ENCODE assay signal across 18 cellular contexts in the genomic region with DNA sequence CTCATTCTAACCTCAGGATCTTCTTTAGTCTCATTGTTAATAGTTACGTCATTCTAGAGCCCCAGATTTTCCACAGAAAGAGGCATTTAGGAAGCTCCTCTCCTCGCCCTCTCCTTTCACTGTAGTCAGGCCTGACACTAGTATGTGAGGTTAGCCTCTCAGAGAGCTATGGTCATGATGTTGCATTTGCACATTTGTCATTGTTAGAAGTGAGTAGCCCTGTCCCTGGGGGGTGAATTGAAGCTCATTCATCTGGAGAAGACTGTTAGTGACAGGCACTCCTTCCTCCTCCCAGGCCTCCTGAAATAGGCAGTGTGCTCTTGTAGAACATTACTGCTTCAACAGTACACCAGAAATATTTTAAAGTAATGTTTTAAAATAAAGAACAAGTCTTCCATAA. TPM values are rescaled to one million over a fixed set of nuclear protein-coding genes. Genes with fewer than 3 reads are reported as not detected.
DNase-seq lines count a peak whose midpoint lies in the region; ATAC-seq, FAIRE-seq and TF ChIP-seq lines count a peak whose summit lies in the region.
"Had no signal": no experiment of that assay in that cellular context is flagged by ENCODE, and none has a peak within 500 bp of the region (broad histone marks: within the 10 kb centered on the region; RNA-seq: fewer than 3 reads in every experiment).

No MANE protein-coding gene starts in this region.

- H3T11ph ChIP-seq in H9 (ENCODE audit: low read length), result no peak overlapping the region

- intact Hi-C loops in spleen (cut with DNase I; ENCODE audit: low total_unique reads), result no loop called here

- WGBS in H9 (ENCODE audit: extremely low coverage, insufficient read length, low lambda C conversion rate), result no CpG with 5 or more reads among the region's 2 CpGs
- whole genome bisulfite sequencing in mesenchymal stem cell, result 69% methylated on average over 2 of the region's 2 CpGs
- WGBS in spleen, 5 donors, result 70 to 93% (median 85%) methylated on average over 2 of the region's 2 CpGs

- no peak overlapping the region for H2BK12ac ChIP-seq in H9 (ENCODE audit: insufficient read length, low read depth, low read length)
- no peak overlapping the region for H2BK12ac ChIP-seq in mesenchymal stem cell (ENCODE audit: low read length in 2 of 2)

- no peak overlapping the region for H3K56ac ChIP-seq in H9 (ENCODE audit: insufficient read length, low read depth, low read length)

- no peak overlapping the region for H2BK15ac ChIP-seq in H9 (ENCODE audit: low read depth, low read length)
- no peak overlapping the region for H2BK15ac ChIP-seq in mesenchymal stem cell (ENCODE audit: low read depth, poor library complexity, severe bottlenecking)

- H3K4me2 ChIP-seq in H9 (ENCODE audit: insufficient read depth, insufficient read length, low read length) (no peak overlapping the region), astrocyte (ENCODE audit: low read length) (no peak overlapping the region), mesenchymal stem cell (ENCODE audit: low read length, poor library complexity, severe bottlenecking) (no peak overlapping the region)

- H3K27me3 ChIP-seq in H9 (ENCODE audit: insufficient read depth, low read length) (no peaks in the 10 kb centered on the region), astrocyte (ENCODE audit: insufficient read depth, low read length) (no peaks in the 10 kb centered on the region), mesenchymal stem cell (ENCODE audit: control insufficient read depth in 1 of 2, insufficient read depth in 1 of 2, low read length in 2 of 2) (no peaks in the 10 kb centered on the region), spleen (replicated peaks in 1 of 7) (no peaks in the 10 kb centered on the region)
- H3K27me3 ChIP-seq: Peyer's patch, stomach had no signal

- H2BK20ac ChIP-seq in H9 (ENCODE audit: low read depth, low read length, poor library complexity, severe bottlenecking), result no peak overlapping the region

- H3K4ac ChIP-seq in H9 (ENCODE audit: low read depth, low read length), result no peak overlapping the region
- peak overlapping the region in 1 of 2 experiments; percentile 15 for H3K4ac ChIP-seq in mesenchymal stem cell (ENCODE audit: low read depth in 1 of 2, low read length in 2 of 2)

- no peak overlapping the region for H3K4me3 ChIP-seq in astrocyte (ENCODE audit: insufficient read depth, low read depth, low read length)
- H3K4me3 ChIP-seq in mesenchymal stem cell (ENCODE audit: insufficient read depth in 1 of 2, low read depth in 1 of 2, low read length in 2 of 2), result no peak overlapping the region
- no peak overlapping the region for H3K4me3 ChIP-seq in spleen
- H3K4me3 ChIP-seq: GM12878, Peyer's patch, stomach had no signal

- H3K4me3 Mint-ChIP-seq in H9 (no peak overlapping the region), astrocyte (ENCODE audit: unreplicated experiment) (no peak overlapping the region)
- H3K4me3 Mint-ChIP-seq: activated CD4-positive, alpha-beta T cell treated with anti-CD3 and anti-CD28 coated beads, Interleukin-2, amount 10 ng/mL, durations not matched to agents 7 days and 5 days had no signal

- H2BK120ac ChIP-seq in H9 (ENCODE audit: low read depth, low read length, poor library complexity, severe bottlenecking) (no peak overlapping the region), mesenchymal stem cell (ENCODE audit: low read depth, low read length) (no peak overlapping the region)

- no peak overlapping the region for H3K18ac ChIP-seq in H9 (ENCODE audit: insufficient read length, low read depth, low read length)
- peak overlapping the region; percentile 40 to 48 for H3K18ac ChIP-seq in mesenchymal stem cell (ENCODE audit: low read depth in 1 of 2, low read length in 2 of 2)

- H3K36me3 Mint-ChIP-seq in H9 (ENCODE audit: insufficient read depth in 1 of 3, low read depth in 3 of 3), result peaks cover 14 to 73% (median 67%) of the 10 kb centered on the region in 3 experiments; a peak in 6 of 7 replicates
- peaks cover 26% of the 10 kb centered on the region for H3K36me3 Mint-ChIP-seq in astrocyte (ENCODE audit: low read depth, unreplicated experiment)

- H3K23me2 ChIP-seq in H9 (ENCODE audit: insufficient read length, low read depth, low read length, poor library complexity, severe bottlenecking), result no peaks in the 10 kb centered on the region

- H3K79me2 ChIP-seq in H9 (ENCODE audit: insufficient read depth, low read length) (no peaks in the 10 kb centered on the region), astrocyte (ENCODE audit: insufficient read depth, low read length) (peaks cover 37% of the 10 kb centered on the region)

- H2AK5ac ChIP-seq in H9 (ENCODE audit: insufficient read length, low read length) (no peak overlapping the region), mesenchymal stem cell (ENCODE audit: low read length, severe bottlenecking) (peak overlapping the region; percentile 41)

- no peak for FAIRE-seq in astrocyte (lab: Jason Lieb, UNC)
- FAIRE-seq: colon, GM12878 had no signal

- H3K9ac ChIP-seq in H9 (ENCODE audit: extremely low read depth, insufficient read length, low read length) (no peak overlapping the region), astrocyte (ENCODE audit: low read length) (no peak overlapping the region), mesenchymal stem cell (ENCODE audit: low read length) (no peak overlapping the region)

- DNase-seq in H9, result no peak
- no peak for DNase-seq in astrocyte (ENCODE audit: low read depth)
- peak; percentile 55 for DNase-seq in mesenchymal stem cell
- no peak for DNase-seq in spleen
- DNase-seq in NCI-H774 (lab: John Stamatoyannopoulos, UW), result no peak
- DNase-seq: activated CD4-positive, alpha-beta T cell treated with anti-CD3 and anti-CD28 coated beads, Interleukin-2, amount 10 ng/mL, durations not matched to agents 7 days and 5 days; activated naive CD4-positive, alpha-beta T cell; GDM1; KG1; NCI-H2171 treated with DMSO at 0.1 percent for 48 hours; Peyer's patch; right cardiac atrium; stomach had no signal

- peak overlapping the region in 2 of 3 experiments; percentile 3 to 65; a peak in 3 of 7 replicates for H3K27ac Mint-ChIP-seq in H9
- peak overlapping the region; percentile 82 for H3K27ac Mint-ChIP-seq in astrocyte (ENCODE audit: unreplicated experiment)
- H3K27ac Mint-ChIP-seq: activated CD4-positive, alpha-beta T cell treated with anti-CD3 and anti-CD28 coated beads, Interleukin-2, amount 10 ng/mL, durations not matched to agents 7 days and 5 days had no signal

- H3K9me3 Mint-ChIP-seq in H9 (no peaks in the 10 kb centered on the region), astrocyte (ENCODE audit: unreplicated experiment) (no peaks in the 10 kb centered on the region)
- H3K9me3 Mint-ChIP-seq: activated CD4-positive, alpha-beta T cell treated with anti-CD3 and anti-CD28 coated beads, Interleukin-2, amount 10 ng/mL, durations not matched to agents 7 days and 5 days had no signal

- H3K27ac ChIP-seq in H9 (ENCODE audit: insufficient read length, low read depth, low read length) (no peak overlapping the region), astrocyte (ENCODE audit: low read depth, low read length) (no peak overlapping the region), mesenchymal stem cell (ENCODE audit: low read length, poor library complexity, severe bottlenecking) (peak overlapping the region; percentile 90), spleen (peak overlapping the region in 6 of 8 donors; percentile 2 to 82 (median 72))
- H3K27ac ChIP-seq: Peyer's patch had no signal

- H4K8ac ChIP-seq in H9 (replicated peaks; ENCODE audit: insufficient read length, low read depth, low read length) (no peak overlapping the region), mesenchymal stem cell (ENCODE audit: low read length) (no peak overlapping the region)

- no peaks in the 10 kb centered on the region for H4K20me1 ChIP-seq in H9 (ENCODE audit: control insufficient read depth, insufficient read depth, insufficient read length)
- H4K20me1 ChIP-seq in astrocyte (ENCODE audit: insufficient read depth, low read length), result peaks cover 13% of the 10 kb centered on the region

- peaks cover 7 to 8% of the 10 kb centered on the region in 2 experiments for H3K4me1 Mint-ChIP-seq in H9
- H3K4me1 Mint-ChIP-seq in astrocyte (ENCODE audit: low read depth, unreplicated experiment), result peaks cover 70% of the 10 kb centered on the region

- H2BK5ac ChIP-seq in H9 (ENCODE audit: insufficient read length, low read length) (no peak overlapping the region), mesenchymal stem cell (ENCODE audit: low read depth, low read length, poor library complexity, severe bottlenecking) (no peak overlapping the region)

- no peaks in the 10 kb centered on the region for H3K27me3 Mint-ChIP-seq in H9 (ENCODE audit: low read depth)
- H3K27me3 Mint-ChIP-seq in astrocyte (ENCODE audit: low read depth, unreplicated experiment), result no peaks in the 10 kb centered on the region

- no peak for ATAC-seq in GM18909 (IDR thresholded peaks at IDR 0.05; ENCODE audit: poor library complexity, unreplicated experiment)
- ATAC-seq in HG03045 (IDR thresholded peaks at IDR 0.05; ENCODE audit: unreplicated experiment), result no peak
- no peak for ATAC-seq in GM18520 (IDR thresholded peaks at IDR 0.05; ENCODE audit: unreplicated experiment)
- ATAC-seq: GM12878, right cardiac atrium had no signal

- H2AFZ ChIP-seq in H9 (ENCODE audit: low read length), result no peak overlapping the region
- no peak overlapping the region for H2AFZ ChIP-seq in astrocyte (ENCODE audit: low read depth, low read length)
- no peak overlapping the region for H2AFZ ChIP-seq in mesenchymal stem cell (ENCODE audit: low read depth, low read length)

- H3K9me3 ChIP-seq in H9 (ENCODE audit: control insufficient read depth, low read depth, low read length) (no peaks in the 10 kb centered on the region), astrocyte (ENCODE audit: insufficient read depth, low read depth, low read length) (no peaks in the 10 kb centered on the region), mesenchymal stem cell (ENCODE audit: control insufficient read depth, low read length) (no peaks in the 10 kb centered on the region), spleen (no peaks in the 10 kb centered on the region)
- H3K9me3 ChIP-seq: Peyer's patch, stomach had no signal

- H3K14ac ChIP-seq in H9 (ENCODE audit: insufficient read depth, low read length), result no peak overlapping the region
- H3K14ac ChIP-seq in mesenchymal stem cell (ENCODE audit: low read length in 2 of 2), result no peak overlapping the region

- H4K91ac ChIP-seq in H9 (ENCODE audit: insufficient read length, low read depth, low read length) (no peak overlapping the region), mesenchymal stem cell (ENCODE audit: low read length) (no peak overlapping the region)

- TF ChIP-seq CTCF in H9 (conservative IDR thresholded peaks at IDR 0.05), result no peak
- TF ChIP-seq CTCF in astrocyte (IDR thresholded peaks at IDR 0.05; ENCODE audit: insufficient read depth, low read depth, low read length), result no peak
- no peak for TF ChIP-seq CTCF in spleen (IDR thresholded peaks at IDR 0.05 in 8 of 11, conservative IDR thresholded peaks at IDR 0.05 in 3 of 11)

- H3K4me1 ChIP-seq in H9 (ENCODE audit: insufficient read depth, low read length) (no peaks in the 10 kb centered on the region), astrocyte (ENCODE audit: insufficient read depth, low read length) (peaks cover 52% of the 10 kb centered on the region), mesenchymal stem cell (ENCODE audit: control insufficient read depth, insufficient read depth, low read depth, low read length) (peaks cover 11% of the 10 kb centered on the region), spleen (peaks cover 0 to 41% (median 3%) of the 10 kb centered on the region in 6 donors)
- H3K4me1 ChIP-seq: Peyer's patch had no signal

- H3K23ac ChIP-seq in H9 (ENCODE audit: insufficient read length, low read depth, low read length), result no peak overlapping the region
- no peak overlapping the region for H3K23ac ChIP-seq in mesenchymal stem cell (ENCODE audit: low read length in 2 of 2)

- no peak for TF ChIP-seq POLR2A in spleen (IDR thresholded peaks at IDR 0.05)

- H3K79me1 ChIP-seq in H9 (ENCODE audit: insufficient read depth, low read depth, low read length, poor library complexity, severe bottlenecking) (no peaks in the 10 kb centered on the region), mesenchymal stem cell (replicated peaks; ENCODE audit: low read length, poor library complexity, severe bottlenecking) (peaks cover 10% of the 10 kb centered on the region)

- H3K36me3 ChIP-seq in astrocyte (ENCODE audit: insufficient read depth, low read length), result peaks cover 22% of the 10 kb centered on the region
- peaks cover 12 to 65% of the 10 kb centered on the region in 2 experiments for H3K36me3 ChIP-seq in mesenchymal stem cell (ENCODE audit: control insufficient read depth in 1 of 2, insufficient read depth in 2 of 2, low read depth in 1 of 2, low read length in 2 of 2)
- H3K36me3 ChIP-seq in spleen, result peaks cover 0 to 70% (median 12%) of the 10 kb centered on the region in 6 donors

- no peak overlapping the region for H4K5ac ChIP-seq in H9 (ENCODE audit: insufficient read length, low read depth, low read length)

RNA-seq across cellular contexts. Expression of a gene that starts 26.6 kb away (rescaled TPM):
- not detected in 2 replicates for total RNA-seq in H9 (2021)
- total RNA-seq in astrocyte, result 0.54 and 0.70 TPM in 2 replicates
- polyA plus RNA-seq in mesenchymal stem cell (2013, experiment 1 of 2), result 0.86 TPM
- polyA plus RNA-seq in mesenchymal stem cell (2013, experiment 2 of 2), result 1.2 TPM
- total RNA-seq in spleen, result 1 to 10 TPM in 5 of 7 donors, under 1 TPM in 2; 0.14 to 3.9 (median 1.3) TPM
- polyA plus RNA-seq in spleen, result under 1 TPM; 0.02 to 0.13 (median 0.08) TPM
- total RNA-seq: activated CD4-positive, alpha-beta T cell treated with anti-CD3 and anti-CD28 coated beads, Interleukin-2, amount 10 ng/mL, durations not matched to agents 7 days and 5 days had no signal

Comparison
In these comparisons a context has a peak if more than half of its experiments do, and no peak if none do; other contexts are left out.
1. H3K27ac ChIP-seq: peak in mesenchymal stem cell (single experiment) and spleen (6 of 8); none in H9 (single experiment) and astrocyte (single experiment).